ENCODE assay signal across 15 cellular contexts in genomic region chr12:79553863-79554574, GRCh38.
DNase-seq lines count a peak whose midpoint lies in the region; ATAC-seq, FAIRE-seq and TF ChIP-seq lines count a peak whose summit lies in the region.
"Had no signal": no experiment of that assay in that cellular context is flagged by ENCODE, and none has a peak within 500 bp of the region (broad histone marks: within the 10 kb centered on the region; RNA-seq: fewer than 3 reads in every experiment).

No MANE protein-coding gene starts in this region.

- H2AFZ ChIP-seq in IMR-90 (replicated peaks; ENCODE audit: low read length, poor library complexity) (no peak overlapping the region), H1 (ENCODE audit: low read length) (no peak overlapping the region), trophoblast cell (ENCODE audit: insufficient read depth, low read length, poor library complexity) (no peak overlapping the region), mammary epithelial cell (ENCODE audit: low read depth, low read length) (no peak overlapping the region)
- H2AFZ ChIP-seq: GM23338 had no signal

- intact Hi-C loops in IMR-90 (cut with micrococcal nuclease) (loop anchor here (2.0 to 10.0 kb wide), 6 partner anchors 133 to 1211 kb away; partner anchors contain the start of gene PAWR), aorta (cut with DNase I) (loop anchor here (2.0 to 10.0 kb wide), 7 partner anchors 135 to 721 kb away; partner anchors contain the start of gene PPP1R12A (in 2 of the 2)), mammary epithelial cell (cut with micrococcal nuclease) (loop anchor here (2.0 kb wide), 1 partner anchor 633 kb away; no protein-coding TSS in a partner anchor), transverse colon (cut with DNase I; ENCODE audit: low total_unique reads) (loop anchor here (10.0 kb wide), 2 partner anchors 181 to 721 kb away; no protein-coding TSS in a partner anchor)

- no peak overlapping the region for H2BK12ac ChIP-seq in H1 (ENCODE audit: low read depth, low read length)
- peak overlapping the region; percentile 23 for H2BK12ac ChIP-seq in trophoblast cell (ENCODE audit: low read length)

- H4K8ac ChIP-seq in IMR-90 (ENCODE audit: low read depth in 2 of 2, low read length in 2 of 2): no peak overlapping the region
- H4K8ac ChIP-seq in H1 (ENCODE audit: extremely low read depth, insufficient read depth, low read length): peak overlapping the region; percentile 74; the same call in 1 of the 2 replicates
- peak overlapping the region; percentile 13 for H4K8ac ChIP-seq in trophoblast cell (ENCODE audit: low read depth, low read length)

- no peaks in the 10 kb centered on the region for H3K23me2 ChIP-seq in H1 (ENCODE audit: low read depth, low read length)

- POLR2A ChIA-PET in IMR-90 (lab: Charles Lee; ENCODE audit: unreplicated experiment) (no interaction called here), H1 (lab: Charles Lee; ENCODE audit: partially characterized antibody) (interaction anchor here (1.6 to 1.8 kb wide), 2 partner anchors 8 to 146 kb away, joined by 3 to 11 read pairs; no protein-coding TSS in a partner anchor)

- no peaks in the 10 kb centered on the region for H3K27me3 ChIP-seq in IMR-90 (ENCODE audit: control insufficient read depth, insufficient read depth, low read length)
- no peaks in the 10 kb centered on the region for H3K27me3 ChIP-seq in H1 (replicated peaks in 1 of 4; ENCODE audit: control insufficient read depth in 3 of 4, extremely low read depth in 1 of 4, insufficient read depth in 3 of 4, low read length in 3 of 4)
- no peaks in the 10 kb centered on the region for H3K27me3 ChIP-seq in trophoblast cell (ENCODE audit: insufficient read depth, low read length)
- H3K27me3 ChIP-seq in aorta (ENCODE audit: control insufficient read depth in 1 of 2, insufficient read depth in 2 of 2, low read length in 1 of 2): no peaks in the 10 kb centered on the region
- no peaks in the 10 kb centered on the region for H3K27me3 ChIP-seq in mammary epithelial cell (ENCODE audit: insufficient read depth, low read length)
- H3K27me3 ChIP-seq in transverse colon: no peaks in the 10 kb centered on the region

- BruUV-seq in IMR-90 (replicated peaks; lab: Mats Ljungman, UMichigan): no TSS peak
- BruUV-seq in mammary epithelial cell (replicated peaks; lab: Mats Ljungman, UMichigan): no TSS peak

- H3K4me1 ChIP-seq in IMR-90 (ENCODE audit: control insufficient read depth, insufficient read depth, low read length) (peaks cover 16% of the 10 kb centered on the region; the same call in 1 of the 2 replicates), H1 (replicated peaks in 1 of 4; ENCODE audit: control insufficient read depth in 3 of 4, insufficient read depth in 4 of 4, low read length in 3 of 4) (peaks cover 0 to 15% (median 4%) of the 10 kb centered on the region in 4 experiments; a peak in 4 of 7 replicates), trophoblast cell (ENCODE audit: control insufficient read depth in 1 of 2, insufficient read depth in 2 of 2, low read length in 2 of 2) (peaks cover under 1 to 3% of the 10 kb centered on the region in 2 experiments), aorta (ENCODE audit: control insufficient read depth in 1 of 2, insufficient read depth in 2 of 2, low read length in 2 of 2) (peaks cover 5 to 15% of the 10 kb centered on the region in 2 donors), mammary epithelial cell (ENCODE audit: insufficient read depth, low read length) (peaks cover 4% of the 10 kb centered on the region), transverse colon (peaks cover 0 to 20% (median 6%) of the 10 kb centered on the region in 4 donors)

- H3K9ac ChIP-seq in IMR-90 (ENCODE audit: low read depth, low read length): no peak overlapping the region
- no peak overlapping the region for H3K9ac ChIP-seq in H1 (replicated peaks in 1 of 4; ENCODE audit: extremely low read depth in 1 of 4, low read depth in 3 of 4, low read length in 3 of 4)
- no peak overlapping the region for H3K9ac ChIP-seq in trophoblast cell (ENCODE audit: low read length)
- no peak overlapping the region for H3K9ac ChIP-seq in mammary epithelial cell (ENCODE audit: insufficient read depth, low read length)

- no peaks in the 10 kb centered on the region for H3K9me1 ChIP-seq in IMR-90 (ENCODE audit: insufficient read depth, low read length)

- H4K91ac ChIP-seq in IMR-90 (ENCODE audit: insufficient read depth, low read depth, low read length) (no peak overlapping the region), H1 (replicated peaks; ENCODE audit: insufficient read length, low read length) (no peak overlapping the region), trophoblast cell (ENCODE audit: low read depth, low read length) (peak overlapping the region; percentile 39)

- no peak overlapping the region; the same call in 1 of the 2 replicates for H3K27ac ChIP-seq in IMR-90 (ENCODE audit: insufficient read depth, low read length)
- no peak overlapping the region for H3K27ac ChIP-seq in H1 (ENCODE audit: low read depth, low read length)
- no peak overlapping the region for H3K27ac ChIP-seq in trophoblast cell (ENCODE audit: low read depth, low read length)
- no peak overlapping the region for H3K27ac ChIP-seq in aorta (ENCODE audit: low read depth in 1 of 2, low read length in 2 of 2)
- no peak overlapping the region for H3K27ac ChIP-seq in mammary epithelial cell (ENCODE audit: insufficient read depth, low read depth, low read length)
- no peak overlapping the region for H3K27ac ChIP-seq in transverse colon

- no peak overlapping the region for H3K14ac ChIP-seq in IMR-90 (replicated peaks; ENCODE audit: low read depth, low read length)
- no peak overlapping the region for H3K14ac ChIP-seq in H1 (ENCODE audit: insufficient read length)
- peak overlapping the region; percentile 31 for H3K14ac ChIP-seq in trophoblast cell (ENCODE audit: low read length)

- H4K5ac ChIP-seq in IMR-90 (ENCODE audit: low read depth, low read length) (no peak overlapping the region), H1 (ENCODE audit: insufficient read length, low read depth, low read length) (no peak overlapping the region)

- H3K4me2 ChIP-seq in IMR-90 (ENCODE audit: low read depth, low read length) (no peak overlapping the region), H1 (ENCODE audit: insufficient read depth in 1 of 2, low read depth in 2 of 2, low read length in 2 of 2) (no peak overlapping the region), trophoblast cell (ENCODE audit: low read length) (no peak overlapping the region), mammary epithelial cell (ENCODE audit: insufficient read depth, low read depth, low read length) (no peak overlapping the region)
- H3K4me2 ChIP-seq: GM23338 had no signal

- H3K56ac ChIP-seq in IMR-90 (ENCODE audit: extremely low read depth, insufficient read depth, low read length): no peak overlapping the region
- H3K56ac ChIP-seq in H1 (replicated peaks; ENCODE audit: insufficient read length, low read depth, low read length): no peak overlapping the region

- H2BK120ac ChIP-seq in IMR-90 (ENCODE audit: low read depth, low read length): no peak overlapping the region
- H2BK120ac ChIP-seq in H1 (replicated peaks; ENCODE audit: low read depth, low read length): no peak overlapping the region
- no peak overlapping the region for H2BK120ac ChIP-seq in trophoblast cell (ENCODE audit: insufficient read depth, low read length, poor library complexity)

- H4K20me1 ChIP-seq in IMR-90 (ENCODE audit: insufficient read depth, low read length): no peaks in the 10 kb centered on the region
- H4K20me1 ChIP-seq in H1 (replicated peaks in 1 of 2; ENCODE audit: control insufficient read depth in 1 of 2, insufficient read depth in 2 of 2, low read length in 2 of 2): no peaks in the 10 kb centered on the region
- H4K20me1 ChIP-seq in mammary epithelial cell (ENCODE audit: insufficient read depth, low read length): no peaks in the 10 kb centered on the region

- dilution Hi-C loops in IMR-90 (cut with HindIII; ENCODE audit: low sequenced_read_pairs, unreplicated experiment): no loop called here
- dilution Hi-C loops in mammary epithelial cell (cut with HindIII; ENCODE audit: low sequenced_read_pairs): no loop called here

- H3K23ac ChIP-seq in IMR-90 (ENCODE audit: low read depth, low read length) (no peak overlapping the region), H1 (ENCODE audit: insufficient read length) (no peak overlapping the region), trophoblast cell (ENCODE audit: low read length) (no peak overlapping the region)

- H3K79me2 ChIP-seq in H1 (ENCODE audit: control insufficient read depth in 1 of 2, insufficient read depth in 2 of 2, low read length in 2 of 2) (no peaks in the 10 kb centered on the region; a peak in 1 of 4 replicates), trophoblast cell (ENCODE audit: control insufficient read depth, insufficient read depth, low read length, poor library complexity) (no peaks in the 10 kb centered on the region), mammary epithelial cell (ENCODE audit: insufficient read depth, low read length) (no peaks in the 10 kb centered on the region)

- H2AK9ac ChIP-seq in IMR-90 (replicated peaks; ENCODE audit: low read depth, low read length, poor library complexity): no peak overlapping the region

- CTCF ChIA-PET in IMR-90 (lab: Yijun Ruan, JAX): interaction anchor here (0.6 to 0.7 kb wide), 2 partner anchors 184 to 217 kb away, joined by 3 to 7 read pairs; no protein-coding TSS in a partner anchor
- CTCF ChIA-PET in H1 (lab: Charles Lee; ENCODE audit: partially characterized antibody): interaction anchor here (0.7 to 1.9 kb wide), 8 partner anchors 10 to 634 kb away, joined by 3 to 4 read pairs (median 3); no protein-coding TSS in a partner anchor
- CTCF ChIA-PET in mammary epithelial cell (lab: Charles Lee; ENCODE audit: low non-redundant PET): no interaction called here

- no peak for ATAC-seq in IMR-90 (ENCODE audit: low read depth)
- peak; percentile 5 for ATAC-seq in aorta (ENCODE audit: low FRiP score)
- ATAC-seq in GM21390 (IDR thresholded peaks at IDR 0.05; ENCODE audit: unreplicated experiment): no peak
- ATAC-seq: GM23338 had no signal

- H3K9me3 ChIP-seq in IMR-90 (ENCODE audit: control insufficient read depth, insufficient read depth, low read length): no peaks in the 10 kb centered on the region
- H3K9me3 ChIP-seq in H1 (ENCODE audit: insufficient read depth in 2 of 2, low read depth in 1 of 2, low read length in 1 of 2): peaks cover 2 to 9% of the 10 kb centered on the region in 2 experiments; a peak in 3 of 4 replicates
- H3K9me3 ChIP-seq in trophoblast cell (ENCODE audit: insufficient read depth, low read depth, low read length): peaks cover 9% of the 10 kb centered on the region
- H3K9me3 ChIP-seq in aorta (ENCODE audit: control insufficient read depth, low read length): no peaks in the 10 kb centered on the region
- peaks cover 12% of the 10 kb centered on the region for H3K9me3 ChIP-seq in mammary epithelial cell (replicated peaks; ENCODE audit: insufficient read depth, low read length)
- H3K9me3 ChIP-seq in transverse colon: no peaks in the 10 kb centered on the region
- H3K9me3 ChIP-seq: HAP-1 had no signal

- DNase-seq in IMR-90 (no peak), H1 (ENCODE audit: low read depth in 1 of 2, low spot score in 2 of 2) (no peak), trophoblast cell (no peak), aorta (no peak), mammary epithelial cell (no peak), transverse colon (no peak)
- DNase-seq: Caco-2; CD8-positive, alpha-beta memory T cell; DND-41; GDM1 had no signal

- no peak for TF ChIP-seq EP300 in H1 (IDR thresholded peaks at IDR 0.05; ENCODE audit: borderline replicate concordance in 1 of 2, low read depth in 2 of 2, low read length in 2 of 2)
- no peak for TF ChIP-seq EP300 in transverse colon (IDR thresholded peaks at IDR 0.05; ENCODE audit: low read depth)

- no peak overlapping the region for H4K12ac ChIP-seq in trophoblast cell (ENCODE audit: low read depth, low read length)

- 100% methylated on average over 7 of the region's 24 CpGs; no CpG with 5 or more reads in 1 of the 2 experiments for WGBS in IMR-90 (ENCODE audit: extremely low coverage in 2 of 2, insufficient read length in 1 of 2), 2 experiments
- WGBS in H1 (ENCODE audit: extremely low coverage in 1 of 2, insufficient coverage in 1 of 2, insufficient read length in 1 of 2, insufficient replicate concordance in 2 of 2, low coverage in 1 of 2, low lambda C conversion rate in 2 of 2, missing lambda C conversion rate in 1 of 2), 2 experiments: 96% methylated on average over 24 of the region's 24 CpGs; no CpG with 5 or more reads in 1 of the 2 experiments
- WGBS in trophoblast cell (ENCODE audit: extremely low coverage, insufficient coverage, insufficient read length): no CpG with 5 or more reads among the region's 24 CpGs
- 94% methylated on average over 21 to 24 of the region's 24 CpGs for WGBS in aorta, 2 donors
- WGBS in mammary epithelial cell (ENCODE audit: low coverage, missing lambda C conversion rate): 93% methylated on average over 16 of the region's 24 CpGs
- WGBS in transverse colon (ENCODE audit: low coverage in 1 of 2), 2 donors: 95% methylated on average over 20 of the region's 24 CpGs; no CpG with 5 or more reads in 1 of the 2 donors

- FAIRE-seq in H1 (lab: Jason Lieb, UNC): no peak
- FAIRE-seq: GM12892, GM19239 had no signal

- H2AK5ac ChIP-seq in IMR-90 (ENCODE audit: low read depth, low read length) (peak overlapping the region; percentile 3; the same call in 1 of the 2 replicates), H1 (ENCODE audit: low read depth, low read length) (no peak overlapping the region), trophoblast cell (ENCODE audit: low read length) (peak overlapping the region; percentile 40)

- H2BK15ac ChIP-seq in IMR-90 (ENCODE audit: low read depth, low read length) (no peak overlapping the region), H1 (ENCODE audit: low read length) (no peak overlapping the region)

- no peak overlapping the region for H3K4ac ChIP-seq in IMR-90 (ENCODE audit: low read depth, low read length)
- no peak overlapping the region for H3K4ac ChIP-seq in H1 (replicated peaks; ENCODE audit: insufficient read length, low read depth, low read length)
- no peak overlapping the region for H3K4ac ChIP-seq in trophoblast cell (ENCODE audit: low read depth, low read length)

- H3K36me3 ChIP-seq in IMR-90 (ENCODE audit: control insufficient read depth, insufficient read depth, low read length): peaks cover 3% of the 10 kb centered on the region
- peaks cover 0 to 30% (median 12%) of the 10 kb centered on the region in 4 experiments; a peak in 3 of 8 replicates for H3K36me3 ChIP-seq in H1 (ENCODE audit: control insufficient read depth in 2 of 4, insufficient read depth in 4 of 4, low read length in 3 of 4)
- peaks cover 17 to 27% of the 10 kb centered on the region in 2 experiments for H3K36me3 ChIP-seq in trophoblast cell (ENCODE audit: control insufficient read depth in 1 of 2, insufficient read depth in 2 of 2, low read length in 2 of 2)
- H3K36me3 ChIP-seq in aorta (ENCODE audit: control insufficient read depth in 1 of 2, insufficient read depth in 2 of 2, low read length in 1 of 2): no peaks in the 10 kb centered on the region
- no peaks in the 10 kb centered on the region for H3K36me3 ChIP-seq in mammary epithelial cell (ENCODE audit: insufficient read depth, low read length)
- no peaks in the 10 kb centered on the region for H3K36me3 ChIP-seq in transverse colon

- H3K18ac ChIP-seq in IMR-90 (ENCODE audit: low read depth, low read length): no peak overlapping the region
- no peak overlapping the region; the same call in 1 of the 2 replicates for H3K18ac ChIP-seq in H1 (ENCODE audit: extremely low read depth, low read length)
- H3K18ac ChIP-seq in trophoblast cell (ENCODE audit: low read length): peak overlapping the region; percentile 87

- in situ Hi-C loops in IMR-90 (cut with MboI; ENCODE audit: low sequenced_read_pairs) (no loop called here), mammary epithelial cell (cut with MboI; ENCODE audit: low sequenced_read_pairs in 2 of 2) (loop anchor here (10.0 kb wide), 1 partner anchor 181 kb away; no protein-coding TSS in a partner anchor), transverse colon (cut with MboI; ENCODE audit: low pct_ligation_motif_present in 1 of 4, low pct_unique_long_range_greater_than_20kb in 1 of 4, low sequenced_read_pairs in 3 of 4) (loop anchor here in 3 of 4 donors (10.0 to 25.0 kb wide), 4 partner anchors 142 to 633 kb away; no protein-coding TSS in a partner anchor)

- TF ChIP-seq POLR2A in IMR-90 (IDR thresholded peaks at IDR 0.05; ENCODE audit: low read depth, low read length) (no peak), H1 (IDR thresholded peaks at IDR 0.05; ENCODE audit: control extremely low read depth in 1 of 2, low read depth in 2 of 2, low read length in 2 of 2) (no peak), transverse colon (IDR thresholded peaks at IDR 0.05) (no peak)

- no peak overlapping the region for H3K4me3 ChIP-seq in IMR-90 (ENCODE audit: insufficient read depth, low read depth, low read length)
- no peak overlapping the region for H3K4me3 ChIP-seq in H1 (ENCODE audit: extremely low read depth in 1 of 4, insufficient read depth in 2 of 4, low read depth in 3 of 4, low read length in 4 of 4)
- no peak overlapping the region for H3K4me3 ChIP-seq in trophoblast cell (ENCODE audit: low read depth, low read length)
- no peak overlapping the region for H3K4me3 ChIP-seq in aorta (ENCODE audit: low read length in 2 of 2)
- no peak overlapping the region for H3K4me3 ChIP-seq in mammary epithelial cell (replicated peaks in 1 of 3; ENCODE audit: insufficient read depth in 1 of 3, low read depth in 2 of 3, low read length in 3 of 3)
- H3K4me3 ChIP-seq in transverse colon: no peak overlapping the region
- H3K4me3 ChIP-seq: GM23338, HAP-1 had no signal

- H2BK20ac ChIP-seq in IMR-90 (ENCODE audit: low read depth, low read length) (no peak overlapping the region), H1 (ENCODE audit: low read length) (no peak overlapping the region)

- H2BK5ac ChIP-seq in IMR-90 (ENCODE audit: low read depth, low read length, poor library complexity, severe bottlenecking) (no peak overlapping the region), H1 (ENCODE audit: low read depth, low read length) (no peak overlapping the region; the same call in 1 of the 2 replicates), trophoblast cell (ENCODE audit: low read depth, low read length, poor library complexity) (peak overlapping the region; percentile 12)

- TF ChIP-seq RAD21 in IMR-90 (IDR thresholded peaks at IDR 0.05; ENCODE audit: low read length) (no peak), H1 (IDR thresholded peaks at IDR 0.05 in 1 of 2, conservative IDR thresholded peaks at IDR 0.05 in 1 of 2; ENCODE audit: low read depth in 2 of 2, low read length in 2 of 2) (no peak)

- H3K79me1 ChIP-seq in IMR-90 (ENCODE audit: low read depth in 1 of 2, low read length in 2 of 2) (peaks cover 0 to 5% of the 10 kb centered on the region in 2 experiments; a peak in 1 of 4 replicates), H1 (ENCODE audit: low read depth, low read length) (no peaks in the 10 kb centered on the region), trophoblast cell (ENCODE audit: low read length) (peaks cover 10% of the 10 kb centered on the region)

- TF ChIP-seq CTCF in IMR-90 (conservative IDR thresholded peaks at IDR 0.05; ENCODE audit: low read depth, low read length) (no peak), H1 (IDR thresholded peaks at IDR 0.05; ENCODE audit: control extremely low read depth in 1 of 3, insufficient read depth in 1 of 3, low read depth in 1 of 3, low read length in 3 of 3) (no peak), mammary epithelial cell (conservative IDR thresholded peaks at IDR 0.05 in 1 of 2, IDR thresholded peaks at IDR 0.05 in 1 of 2; ENCODE audit: extremely low read depth in 1 of 2, insufficient read depth in 1 of 2, low read depth in 1 of 2, low read length in 2 of 2) (no peak), transverse colon (IDR thresholded peaks at IDR 0.05) (no peak)

Comparison
In these comparisons a context has a peak if more than half of its experiments do, and no peak if none do; other contexts are left out.
1. H4K8ac ChIP-seq: peak in H1 (single experiment) and trophoblast cell (single experiment); none in IMR-90 (0 of 2).